In the genomic region with DNA sequence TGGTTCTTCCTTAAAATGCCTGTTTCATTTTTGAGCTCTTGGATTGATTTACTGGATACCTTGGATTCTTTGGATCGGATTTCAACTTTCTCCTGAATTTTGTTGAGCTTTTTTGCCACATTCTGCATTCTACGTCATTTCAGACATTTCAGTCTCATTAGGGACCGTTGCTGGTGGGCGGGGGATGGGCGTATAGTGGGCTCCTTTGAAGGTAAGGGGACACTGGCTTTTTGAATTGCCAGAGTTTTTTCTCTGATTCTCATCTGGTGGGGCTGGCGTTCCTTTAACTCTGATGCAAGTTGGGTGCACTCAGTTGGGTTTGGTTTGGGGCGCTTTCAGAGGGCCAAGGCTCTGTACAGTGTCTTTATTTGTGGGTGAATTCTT, we compare ENCODE assay signal across 15 cellular contexts.
DNase-seq lines count a peak whose midpoint lies in the region; ATAC-seq, FAIRE-seq and TF ChIP-seq lines count a peak whose summit lies in the region.
"Had no signal": no experiment of that assay in that cellular context is flagged by ENCODE, and none has a peak within 500 bp of the region (broad histone marks: within the 10 kb centered on the region; RNA-seq: fewer than 3 reads in every experiment).

No MANE protein-coding gene starts in this region.

- no peak for TF ChIP-seq POLR2A in thyroid gland (IDR thresholded peaks at IDR 0.05)

- H3K27me3 Mint-ChIP-seq in activated naive CD8-positive, alpha-beta T cell treated with anti-CD3 and anti-CD28 coated beads for 36 hours = no peaks in the 10 kb centered on the region
- H3K27me3 Mint-ChIP-seq in activated naive CD8-positive, alpha-beta T cell treated with anti-CD3 and anti-CD28 coated beads, Interleukin-2, amount 50 U/mL, for 24 hours = no peaks in the 10 kb centered on the region
- no peaks in the 10 kb centered on the region for H3K27me3 Mint-ChIP-seq in astrocyte (ENCODE audit: low read depth, unreplicated experiment)

- peak overlapping the region; percentile 29 for H3K9ac ChIP-seq in astrocyte (ENCODE audit: low read length)

- peaks cover 3% of the 10 kb centered on the region for H3K36me3 Mint-ChIP-seq in activated naive CD8-positive, alpha-beta T cell treated with anti-CD3 and anti-CD28 coated beads for 36 hours
- H3K36me3 Mint-ChIP-seq in activated naive CD8-positive, alpha-beta T cell treated with anti-CD3 and anti-CD28 coated beads, Interleukin-2, amount 50 U/mL, for 24 hours (ENCODE audit: low read depth) = no peaks in the 10 kb centered on the region
- no peaks in the 10 kb centered on the region for H3K36me3 Mint-ChIP-seq in astrocyte (ENCODE audit: low read depth, unreplicated experiment)
- H3K36me3 Mint-ChIP-seq: activated naive CD4-positive, alpha-beta T cell treated with anti-CD3 and anti-CD28 coated beads, Interleukin-2, amount 50 U/mL, for 72 hours had no signal

- no peaks in the 10 kb centered on the region for H4K20me1 ChIP-seq in astrocyte (ENCODE audit: insufficient read depth, low read length)

- H3K9me3 ChIP-seq in astrocyte (ENCODE audit: insufficient read depth, low read depth, low read length) = no peaks in the 10 kb centered on the region
- no peaks in the 10 kb centered on the region for H3K9me3 ChIP-seq in thyroid gland
- H3K9me3 ChIP-seq in right atrium auricular region = no peaks in the 10 kb centered on the region
- H3K9me3 ChIP-seq: A549, gastrocnemius medialis, Peyer's patch had no signal

- ATAC-seq in activated naive CD8-positive, alpha-beta T cell treated with anti-CD3 and anti-CD28 coated beads, Interleukin-2, amount 50 U/mL, for 24 hours = no peak
- ATAC-seq in HG03139 (IDR thresholded peaks at IDR 0.05; ENCODE audit: unreplicated experiment) (peak; percentile 16), GM21737 (IDR thresholded peaks at IDR 0.05; ENCODE audit: unreplicated experiment) (no peak)

- H3K4me1 Mint-ChIP-seq in activated naive CD8-positive, alpha-beta T cell treated with anti-CD3 and anti-CD28 coated beads for 36 hours = peaks cover 7% of the 10 kb centered on the region
- peaks cover 2% of the 10 kb centered on the region for H3K4me1 Mint-ChIP-seq in activated naive CD8-positive, alpha-beta T cell treated with anti-CD3 and anti-CD28 coated beads, Interleukin-2, amount 50 U/mL, for 24 hours
- H3K4me1 Mint-ChIP-seq in astrocyte (ENCODE audit: low read depth, unreplicated experiment) = peaks cover 3% of the 10 kb centered on the region

- H3K4me1 ChIP-seq in astrocyte (ENCODE audit: insufficient read depth, low read length) (no peaks in the 10 kb centered on the region), thyroid gland (peaks cover 0 to 5% of the 10 kb centered on the region in 2 donors), right atrium auricular region (no peaks in the 10 kb centered on the region)
- H3K4me1 ChIP-seq: A549, gastrocnemius medialis had no signal

- 58 to 61% methylated on average over 7 of the region's 7 CpGs for WGBS in thyroid gland, 2 donors

- H3K4me3 Mint-ChIP-seq in activated naive CD8-positive, alpha-beta T cell treated with anti-CD3 and anti-CD28 coated beads for 36 hours = no peak overlapping the region
- no peak overlapping the region for H3K4me3 Mint-ChIP-seq in activated naive CD8-positive, alpha-beta T cell treated with anti-CD3 and anti-CD28 coated beads, Interleukin-2, amount 50 U/mL, for 24 hours
- no peak overlapping the region for H3K4me3 Mint-ChIP-seq in astrocyte (ENCODE audit: unreplicated experiment)

- H3K79me2 ChIP-seq in astrocyte (ENCODE audit: insufficient read depth, low read length) = no peaks in the 10 kb centered on the region

- peak; percentile 9 for DNase-seq in activated naive CD8-positive, alpha-beta T cell treated with anti-CD3 and anti-CD28 coated beads for 36 hours
- no peak for DNase-seq in activated naive CD8-positive, alpha-beta T cell treated with anti-CD3 and anti-CD28 coated beads, Interleukin-2, amount 50 U/mL, for 24 hours
- no peak for DNase-seq in astrocyte (ENCODE audit: low read depth)
- DNase-seq in thyroid gland = peak; percentile 12 to 23
- DNase-seq in right atrium auricular region (ENCODE audit: low spot score) = no peak
- no peak for DNase-seq in HTR-8/SVneo (ENCODE audit: insufficient read length, low spot score)
- DNase-seq: cortex of kidney, DMS79 treated with DMSO at 0.1 percent for 48 hours, gastrocnemius medialis, T1000 had no signal

- no peak overlapping the region for H3K27ac ChIP-seq in astrocyte (ENCODE audit: low read depth, low read length)
- H3K27ac ChIP-seq in thyroid gland = no peak overlapping the region
- no peak overlapping the region for H3K27ac ChIP-seq in right atrium auricular region
- H3K27ac ChIP-seq: gastrocnemius medialis, Peyer's patch had no signal

- no peaks in the 10 kb centered on the region for H3K9me3 Mint-ChIP-seq in activated naive CD8-positive, alpha-beta T cell treated with anti-CD3 and anti-CD28 coated beads for 36 hours
- H3K9me3 Mint-ChIP-seq in activated naive CD8-positive, alpha-beta T cell treated with anti-CD3 and anti-CD28 coated beads, Interleukin-2, amount 50 U/mL, for 24 hours = no peaks in the 10 kb centered on the region
- no peaks in the 10 kb centered on the region for H3K9me3 Mint-ChIP-seq in astrocyte (ENCODE audit: unreplicated experiment)
- H3K9me3 Mint-ChIP-seq: activated naive CD4-positive, alpha-beta T cell treated with anti-CD3 and anti-CD28 coated beads, Interleukin-2, amount 50 U/mL, for 72 hours had no signal

- no peak for TF ChIP-seq CTCF in astrocyte (IDR thresholded peaks at IDR 0.05; ENCODE audit: insufficient read depth, low read depth, low read length)
- TF ChIP-seq CTCF in thyroid gland (IDR thresholded peaks at IDR 0.05) = no peak
- TF ChIP-seq CTCF in right atrium auricular region (IDR thresholded peaks at IDR 0.05) = no peak

- FAIRE-seq in astrocyte (lab: Jason Lieb, UNC) (no peak), HTR-8/SVneo (lab: Jason Lieb, UNC) (no peak)
- FAIRE-seq: A549 had no signal

- H3K27me3 ChIP-seq in astrocyte (ENCODE audit: insufficient read depth, low read length) = no peaks in the 10 kb centered on the region
- no peaks in the 10 kb centered on the region for H3K27me3 ChIP-seq in thyroid gland
- no peaks in the 10 kb centered on the region for H3K27me3 ChIP-seq in right atrium auricular region
- H3K27me3 ChIP-seq: gastrocnemius medialis, Peyer's patch had no signal

- H3K36me3 ChIP-seq in astrocyte (ENCODE audit: insufficient read depth, low read length) (no peaks in the 10 kb centered on the region), thyroid gland (peaks cover 0 to 3% of the 10 kb centered on the region in 2 donors), right atrium auricular region (no peaks in the 10 kb centered on the region)
- H3K36me3 ChIP-seq: gastrocnemius medialis, Peyer's patch had no signal

- H3K27ac Mint-ChIP-seq in activated naive CD8-positive, alpha-beta T cell treated with anti-CD3 and anti-CD28 coated beads for 36 hours = no peak overlapping the region
- H3K27ac Mint-ChIP-seq in activated naive CD8-positive, alpha-beta T cell treated with anti-CD3 and anti-CD28 coated beads, Interleukin-2, amount 50 U/mL, for 24 hours = no peak overlapping the region
- peak overlapping the region; percentile 11 for H3K27ac Mint-ChIP-seq in astrocyte (ENCODE audit: unreplicated experiment)

- peak overlapping the region; percentile 45 for H3K4me2 ChIP-seq in astrocyte (ENCODE audit: low read length)
- H3K4me2 ChIP-seq: A549 had no signal

- intact Hi-C loops in thyroid gland (cut with DNase I) = no loop called here

- H3K4me3 ChIP-seq in astrocyte (ENCODE audit: insufficient read depth, low read depth, low read length) (no peak overlapping the region), thyroid gland (replicated peaks in 1 of 3) (no peak overlapping the region), right atrium auricular region (no peak overlapping the region)
- H3K4me3 ChIP-seq: A549, gastrocnemius medialis, Peyer's patch had no signal

- H2AFZ ChIP-seq in astrocyte (ENCODE audit: low read depth, low read length) = peak overlapping the region; percentile 8

Comparison
In these comparisons a context has a peak if more than half of its experiments do, and no peak if none do; other contexts are left out.
1. DNase-seq: peak in activated naive CD8-positive, alpha-beta T cell treated with anti-CD3 and anti-CD28 coated beads for 36 hours (single experiment) and thyroid gland (2 of 2); none in activated naive CD8-positive, alpha-beta T cell treated with anti-CD3 and anti-CD28 coated beads, Interleukin-2, amount 50 U/mL, for 24 hours (single experiment), astrocyte (single experiment), right atrium auricular region (single experiment) and HTR-8/SVneo (single experiment).